In the genomic region with DNA sequence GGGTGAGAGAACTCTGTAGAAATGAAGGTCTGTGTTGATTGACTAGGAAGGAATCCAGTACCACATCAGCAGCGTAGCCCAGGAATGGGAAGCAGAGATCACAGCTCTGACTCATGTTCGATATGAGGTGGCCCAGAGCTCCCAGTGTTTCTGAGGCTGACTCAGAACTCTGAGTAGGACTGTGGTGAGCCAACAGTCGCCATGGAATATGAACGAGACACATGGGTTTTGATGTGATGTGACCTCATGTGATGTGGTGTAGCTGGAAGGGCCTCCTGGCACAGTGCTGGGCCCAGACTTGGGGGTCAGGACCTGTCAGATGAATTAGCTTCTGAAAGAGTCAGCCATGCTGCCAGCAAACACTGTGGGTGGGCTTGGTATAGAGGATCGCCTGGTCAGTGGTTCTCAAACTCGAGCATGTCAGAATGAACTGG, we compare ENCODE assay signal across 9 cellular contexts.
DNase-seq lines count a peak whose midpoint lies in the region; ATAC-seq lines count a peak whose summit lies in the region.
"Had no signal": no experiment of that assay in that cellular context is flagged by ENCODE, and none has a peak within 500 bp of the region (broad histone marks: within the 10 kb centered on the region; RNA-seq: fewer than 3 reads in every experiment).

No MANE protein-coding gene starts in this region.

- peaks cover 34% of the 10 kb centered on the region for H3K27me3 Mint-ChIP-seq in activated T-cell treated with anti-CD3 and anti-CD28 coated beads, Interleukin-2, amount 50 U/mL, for 72 hours (ENCODE audit: low read depth)

- DNase-seq in 8988T (peak; percentile 14), GM04503 (ENCODE audit: low read depth) (peak; percentile 93), islet precursor cell (peak; percentile 80), LoVo (ENCODE audit: low spot score) (no peak), NOMO-1 treated with dmso at 0.1 percent for 144 hours (lab: John Stamatoyannopoulos, UW; ENCODE audit: unreplicated experiment) (no peak), SHP77 (lab: John Stamatoyannopoulos, UW) (no peak)
- DNase-seq in activated T-cell treated with anti-CD3 and anti-CD28 coated beads, Interleukin-2, amount 50 U/mL, for 72 hours = peak; percentile 8 to 36
- DNase-seq: DMS 273 treated with DMSO at 0.1 percent for 48 hours had no signal

- peak; percentile 94 to 97 for ATAC-seq in activated T-cell treated with anti-CD3 and anti-CD28 coated beads, Interleukin-2, amount 50 U/mL, for 72 hours (replicated peaks in 1 of 2)
- ATAC-seq in GM21619 (IDR thresholded peaks at IDR 0.05; ENCODE audit: unreplicated experiment) = no peak

- H3K9me3 Mint-ChIP-seq in activated T-cell treated with anti-CD3 and anti-CD28 coated beads, Interleukin-2, amount 50 U/mL, for 72 hours = no peaks in the 10 kb centered on the region

- H3K27ac Mint-ChIP-seq in activated T-cell treated with anti-CD3 and anti-CD28 coated beads, Interleukin-2, amount 50 U/mL, for 72 hours = no peak overlapping the region

- no peak overlapping the region for H3K4me3 Mint-ChIP-seq in activated T-cell treated with anti-CD3 and anti-CD28 coated beads, Interleukin-2, amount 50 U/mL, for 72 hours

- H3K4me1 Mint-ChIP-seq in activated T-cell treated with anti-CD3 and anti-CD28 coated beads, Interleukin-2, amount 50 U/mL, for 72 hours (ENCODE audit: low read depth) = peaks cover 14% of the 10 kb centered on the region

- H3K36me3 Mint-ChIP-seq in activated T-cell treated with anti-CD3 and anti-CD28 coated beads, Interleukin-2, amount 50 U/mL, for 72 hours (ENCODE audit: insufficient read depth in 2 of 2) = no peaks in the 10 kb centered on the region

Comparison
In these comparisons a context has a peak if more than half of its experiments do, and no peak if none do; other contexts are left out.
1. DNase-seq: peak in 8988T (single experiment), GM04503 (single experiment), activated T-cell treated with anti-CD3 and anti-CD28 coated beads, Interleukin-2, amount 50 U/mL, for 72 hours (2 of 2) and islet precursor cell (single experiment); none in LoVo (single experiment), NOMO-1 treated with dmso at 0.1 percent for 144 hours (single experiment) and SHP77 (0 of 2).